In genomic region chr18:45213040-45213333, GRCh38 we compare ENCODE assay signal across 9 cellular contexts.
DNase-seq lines count a peak whose midpoint lies in the region; ATAC-seq and TF ChIP-seq lines count a peak whose summit lies in the region.
"Had no signal": no experiment of that assay in that cellular context is flagged by ENCODE, and none has a peak within 500 bp of the region (broad histone marks: within the 10 kb centered on the region; RNA-seq: fewer than 3 reads in every experiment).

No MANE protein-coding gene starts in this region.

- in situ Hi-C loops in Panc1 (cut with HindIII; ENCODE audit: low pct_unique_long_range_greater_than_20kb, low sequenced_read_pairs) = no loop called here

- peaks cover 2% of the 10 kb centered on the region for H3K27me3 Mint-ChIP-seq in type B pancreatic cell

- no TSS peak for BruUV-seq in Panc1 (replicated peaks; lab: Mats Ljungman, UMichigan)

- H3K4me1 ChIP-seq in right atrium auricular region (no peaks in the 10 kb centered on the region), Panc1 (ENCODE audit: control insufficient read depth, insufficient read depth, low read length) (no peaks in the 10 kb centered on the region), breast epithelium (no peaks in the 10 kb centered on the region)
- H3K4me1 ChIP-seq: prostate gland had no signal

- no peaks in the 10 kb centered on the region for H3K36me3 Mint-ChIP-seq in type B pancreatic cell

- H3K27ac Mint-ChIP-seq in type B pancreatic cell = no peak overlapping the region

- H3K27me3 ChIP-seq in right atrium auricular region = no peaks in the 10 kb centered on the region
- H3K27me3 ChIP-seq in Panc1 (ENCODE audit: control insufficient read depth, insufficient read depth, low read length) = no peaks in the 10 kb centered on the region
- H3K27me3 ChIP-seq in breast epithelium = no peaks in the 10 kb centered on the region

- CTCF ChIA-PET in Panc1 (lab: Charles Lee) = no interaction called here

- H3K4me3 Mint-ChIP-seq in type B pancreatic cell = no peak overlapping the region

- DNase-seq in right atrium auricular region (ENCODE audit: low spot score) = no peak
- no peak for DNase-seq in left cardiac atrium
- DNase-seq in Panc1 (ENCODE audit: low read depth, low spot score) = no peak
- DNase-seq in type B pancreatic cell (ENCODE audit: extremely low spot score, unreplicated experiment) = no peak
- no peak for DNase-seq in T-helper 2 cell
- DNase-seq in breast epithelium (ENCODE audit: low spot score in 2 of 2) = no peak
- DNase-seq in DMS 273 treated with DMSO at 0.1 percent for 48 hours (lab: John Stamatoyannopoulos, UW) = no peak

- H3K4me3 ChIP-seq in right atrium auricular region = no peak overlapping the region
- H3K4me3 ChIP-seq in Panc1 (ENCODE audit: low read depth in 2 of 2, low read length in 2 of 2) = no peak overlapping the region
- H3K4me3 ChIP-seq in breast epithelium = no peak overlapping the region
- H3K4me3 ChIP-seq: prostate gland had no signal

- H3K36me3 ChIP-seq in right atrium auricular region (no peaks in the 10 kb centered on the region), Panc1 (ENCODE audit: control insufficient read depth, insufficient read depth, low read length) (no peaks in the 10 kb centered on the region), breast epithelium (no peaks in the 10 kb centered on the region)
- H3K36me3 ChIP-seq: prostate gland had no signal

- H3K27ac ChIP-seq in right atrium auricular region (no peak overlapping the region), Panc1 (ENCODE audit: low read length) (no peak overlapping the region), breast epithelium (no peak overlapping the region)
- H3K27ac ChIP-seq: prostate gland had no signal

- peak; percentile 11 to 25 for TF ChIP-seq CTCF in right atrium auricular region (IDR thresholded peaks at IDR 0.05)
- peak; percentile 26 for TF ChIP-seq CTCF in Panc1 (IDR thresholded peaks at IDR 0.05)
- TF ChIP-seq CTCF in type B pancreatic cell (conservative IDR thresholded peaks at IDR 0.05) = peak; percentile 31
- TF ChIP-seq CTCF in breast epithelium (IDR thresholded peaks at IDR 0.05) = no peak

- H3K4me1 Mint-ChIP-seq in type B pancreatic cell (ENCODE audit: unreplicated experiment) = peaks cover 8% of the 10 kb centered on the region

- intact Hi-C loops in left cardiac atrium (cut with DNase I) = loop anchor here in 1 of 2 donors (5.0 to 10.0 kb wide), 2 partner anchors 308 to 531 kb away; partner anchors contain the start of gene SETBP1
- intact Hi-C loops in Panc1 (cut with micrococcal nuclease; ENCODE audit: unreplicated experiment) = loop anchor here (10.0 kb wide), 1 partner anchor 1588 kb away; no protein-coding TSS in a partner anchor
- intact Hi-C loops in breast epithelium (cut with DNase I; ENCODE audit: low total_unique reads) = no loop called here

- ATAC-seq in left cardiac atrium (no peak), HG02798 (IDR thresholded peaks at IDR 0.05; ENCODE audit: poor library complexity, unreplicated experiment) (peak; percentile 11), Panc1 (no peak)

- TF ChIP-seq POLR2A in breast epithelium (IDR thresholded peaks at IDR 0.05) = no peak

- POLR2A ChIA-PET in Panc1 (lab: Charles Lee) = no interaction called here

- H3K9me3 ChIP-seq in right atrium auricular region (no peaks in the 10 kb centered on the region), Panc1 (ENCODE audit: control insufficient read depth, insufficient read depth, low read depth, low read length) (no peaks in the 10 kb centered on the region), breast epithelium (no peaks in the 10 kb centered on the region)
- H3K9me3 ChIP-seq: prostate gland had no signal

- H3K9me3 Mint-ChIP-seq in type B pancreatic cell = peaks cover 5% of the 10 kb centered on the region

Comparison
In these comparisons a context has a peak if more than half of its experiments do, and no peak if none do; other contexts are left out.
1. CTCF ChIP-seq: peak in right atrium auricular region (2 of 2), Panc1 (single experiment) and type B pancreatic cell (single experiment); none in breast epithelium (0 of 3).